19 cellular contexts compared by ENCODE assay signal in genomic region chr5:109350537-109351270, GRCh38.
"Had no signal": no experiment of that assay in that cellular context is flagged by ENCODE, and none has a peak within 500 bp of the region (broad histone marks: within the 10 kb centered on the region; RNA-seq: fewer than 3 reads in every experiment).

No MANE protein-coding gene starts in this region.

- H3K27ac ChIP-seq: breast epithelium, spleen, transverse colon, VCaP had no signal

- H3K36me3 Mint-ChIP-seq: natural killer cell had no signal

- ATAC-seq: activated T-cell treated with anti-CD3 and anti-CD28 coated beads, Interleukin-2, amount 50 U/mL, for 72 hours; esophagus mucosa; heart left ventricle; left lobe of liver; natural killer cell; sciatic nerve; stimulated activated naive B cell treated with anti-CD40 and anti-IgM and Interleukin-4, amounts not matched to agents 10 μg/mL and 1 μg/mL and 100 μg/mL, for 72 hours; T-cell had no signal

- H3K4me3 Mint-ChIP-seq: activated CD4-positive, alpha-beta memory T cell treated with anti-CD3 and anti-CD28 coated beads, Interleukin-2, amount 10 ng/mL, durations not matched to agents 7 days and 5 days; activated T-cell treated with anti-CD3 and anti-CD28 coated beads, Interleukin-2, amount 50 U/mL, for 72 hours; natural killer cell; stimulated activated naive B cell treated with anti-CD40 and anti-IgM and Interleukin-4, amounts not matched to agents 10 μg/mL and 1 μg/mL and 100 μg/mL, for 72 hours; T-cell had no signal

- H3K27me3 ChIP-seq: breast epithelium, dorsolateral prefrontal cortex, heart left ventricle, spleen, transverse colon had no signal

- H3K4me1 ChIP-seq: breast epithelium had no signal

- H3K27ac Mint-ChIP-seq: activated CD4-positive, alpha-beta memory T cell treated with anti-CD3 and anti-CD28 coated beads, Interleukin-2, amount 10 ng/mL, durations not matched to agents 7 days and 5 days; activated T-cell treated with anti-CD3 and anti-CD28 coated beads, Interleukin-2, amount 50 U/mL, for 72 hours; progenitor cell of endocrine pancreas; stimulated activated naive B cell treated with anti-CD40 and anti-IgM and Interleukin-4, amounts not matched to agents 10 μg/mL and 1 μg/mL and 100 μg/mL, for 72 hours had no signal

- H3K9me3 Mint-ChIP-seq: activated CD4-positive, alpha-beta memory T cell treated with anti-CD3 and anti-CD28 coated beads, Interleukin-2, amount 10 ng/mL, durations not matched to agents 7 days and 5 days; activated T-cell treated with anti-CD3 and anti-CD28 coated beads, Interleukin-2, amount 50 U/mL, for 72 hours; natural killer cell; stimulated activated naive B cell treated with anti-CD40 and anti-IgM and Interleukin-4, amounts not matched to agents 10 μg/mL and 1 μg/mL and 100 μg/mL, for 72 hours; T-cell had no signal

- H3K36me3 ChIP-seq: breast epithelium had no signal

- H3K27me3 Mint-ChIP-seq: activated CD4-positive, alpha-beta memory T cell treated with anti-CD3 and anti-CD28 coated beads, Interleukin-2, amount 10 ng/mL, durations not matched to agents 7 days and 5 days; progenitor cell of endocrine pancreas; stimulated activated naive B cell treated with anti-CD40 and anti-IgM and Interleukin-4, amounts not matched to agents 10 μg/mL and 1 μg/mL and 100 μg/mL, for 72 hours; T-cell had no signal

- H3K4me3 ChIP-seq: breast epithelium, dorsolateral prefrontal cortex, heart left ventricle, spleen, transverse colon had no signal

- H3K9me3 ChIP-seq: breast epithelium, heart left ventricle, spleen, transverse colon had no signal

- DNase-seq: activated CD4-positive, alpha-beta memory T cell treated with anti-CD3 and anti-CD28 coated beads, Interleukin-2, amount 10 ng/mL, durations not matched to agents 7 days and 5 days; activated CD8-positive, alpha-beta memory T cell treated with anti-CD3 and anti-CD28 coated beads, Interleukin-2, amount 50 U/mL, for 4 hours; activated naive CD4-positive, alpha-beta T cell; activated T-cell treated with anti-CD3 and anti-CD28 coated beads, Interleukin-2, amount 50 U/mL, for 72 hours; dorsolateral prefrontal cortex; heart left ventricle; natural killer cell; occipital lobe; spleen; stimulated activated CD4-positive, alpha-beta T cell treated with anti-CD3 and anti-CD28 coated beads, Interleukin-1b, Interleukin-23, amount 100 ng/mL, for 48 hours; stimulated activated naive B cell treated with anti-CD40 and anti-IgM and Interleukin-4, amounts not matched to agents 10 μg/mL and 1 μg/mL and 100 μg/mL, for 72 hours; T-cell; transverse colon had no signal
